17 cellular contexts compared by ENCODE assay signal in genomic region chr18:43934322-43935050, GRCh38.
A peak's percentile ranks its signal among the peaks of the same experiment; 100 is the strongest.
DNase-seq lines count a peak whose midpoint lies in the region; ATAC-seq, FAIRE-seq and TF ChIP-seq lines count a peak whose summit lies in the region.
"Had no signal": no experiment of that assay in that cellular context is flagged by ENCODE, and none has a peak within 500 bp of the region (broad histone marks: within the 10 kb centered on the region; RNA-seq: fewer than 3 reads in every experiment).

No MANE protein-coding gene starts in this region.

- no peak overlapping the region for H2AK5ac ChIP-seq in IMR-90 (ENCODE audit: low read depth, low read length)

- H3K36me3 Mint-ChIP-seq in astrocyte (ENCODE audit: low read depth, unreplicated experiment) (no peaks in the 10 kb centered on the region), mesothelial cell of epicardium (no peaks in the 10 kb centered on the region), HFFc6 (ENCODE audit: low read depth) (no peaks in the 10 kb centered on the region)
- H3K36me3 Mint-ChIP-seq: CD8-positive, alpha-beta memory T cell had no signal

- H3K9me3 Mint-ChIP-seq in astrocyte (ENCODE audit: unreplicated experiment) (no peaks in the 10 kb centered on the region), mesothelial cell of epicardium (peaks cover 3% of the 10 kb centered on the region), HFFc6 (peaks cover 16% of the 10 kb centered on the region)

- POLR2A ChIA-PET in IMR-90 (lab: Charles Lee; ENCODE audit: unreplicated experiment), result no interaction called here

- in situ Hi-C loops in IMR-90 (cut with MboI; ENCODE audit: low sequenced_read_pairs), result no loop called here

- H2AFZ ChIP-seq in IMR-90 (replicated peaks; ENCODE audit: low read length, poor library complexity) (no peak overlapping the region), astrocyte (ENCODE audit: low read depth, low read length) (no peak overlapping the region)

- peaks cover 4% of the 10 kb centered on the region for H3K4me1 Mint-ChIP-seq in astrocyte (ENCODE audit: low read depth, unreplicated experiment)
- H3K4me1 Mint-ChIP-seq in mesothelial cell of epicardium, result peaks cover 13% of the 10 kb centered on the region
- no peaks in the 10 kb centered on the region for H3K4me1 Mint-ChIP-seq in HFFc6 (ENCODE audit: low read depth)
- H3K4me1 Mint-ChIP-seq: CD8-positive, alpha-beta memory T cell had no signal

- H3K27ac ChIP-seq in IMR-90 (ENCODE audit: insufficient read depth, low read length) (peak overlapping the region; percentile 63; the same call in 1 of the 2 replicates), astrocyte (ENCODE audit: low read depth, low read length) (no peak overlapping the region), suprapubic skin (peak overlapping the region; percentile 54)

- TF ChIP-seq CTCF in IMR-90 (conservative IDR thresholded peaks at IDR 0.05; ENCODE audit: low read depth, low read length) (no peak), astrocyte (IDR thresholded peaks at IDR 0.05; ENCODE audit: insufficient read depth, low read depth, low read length) (no peak), mesothelial cell of epicardium (IDR thresholded peaks at IDR 0.05; ENCODE audit: unreplicated experiment) (no peak), suprapubic skin (IDR thresholded peaks at IDR 0.05) (no peak), HFFc6 (IDR thresholded peaks at IDR 0.05) (no peak)

- peak overlapping the region; percentile 58; the same call in 1 of the 2 replicates for H3K4me2 ChIP-seq in IMR-90 (ENCODE audit: low read depth, low read length)
- H3K4me2 ChIP-seq in astrocyte (ENCODE audit: low read length), result no peak overlapping the region

- H3K79me2 ChIP-seq in astrocyte (ENCODE audit: insufficient read depth, low read length), result no peaks in the 10 kb centered on the region

- dilution Hi-C loops in IMR-90 (cut with HindIII; ENCODE audit: low sequenced_read_pairs, unreplicated experiment), result no loop called here

- H3K9me1 ChIP-seq in IMR-90 (ENCODE audit: insufficient read depth, low read length), result no peaks in the 10 kb centered on the region

- H4K8ac ChIP-seq in IMR-90 (ENCODE audit: low read depth in 2 of 2, low read length in 2 of 2), result no peak overlapping the region

- H2BK20ac ChIP-seq in IMR-90 (ENCODE audit: low read depth, low read length), result no peak overlapping the region

- TF ChIP-seq EP300 in suprapubic skin (IDR thresholded peaks at IDR 0.05), result no peak

- no peak for FAIRE-seq in astrocyte (lab: Jason Lieb, UNC)
- FAIRE-seq: H1 had no signal

- intact Hi-C loops in IMR-90 (cut with micrococcal nuclease), result loop anchor here (10.0 kb wide), 1 partner anchor 270 kb away; no protein-coding TSS in a partner anchor

- no peaks in the 10 kb centered on the region for H3K79me1 ChIP-seq in IMR-90 (ENCODE audit: low read depth in 1 of 2, low read length in 2 of 2)

- no peak overlapping the region for H2AK9ac ChIP-seq in IMR-90 (replicated peaks; ENCODE audit: low read depth, low read length, poor library complexity)

- ATAC-seq in IMR-90 (ENCODE audit: low read depth) (peak; percentile 36), HG02763 (IDR thresholded peaks at IDR 0.05; ENCODE audit: unreplicated experiment) (no peak)
- ATAC-seq: Panc1 had no signal

- H3K4me3 Mint-ChIP-seq in astrocyte (ENCODE audit: unreplicated experiment), result no peak overlapping the region
- no peak overlapping the region for H3K4me3 Mint-ChIP-seq in mesothelial cell of epicardium
- H3K4me3 Mint-ChIP-seq in HFFc6, result no peak overlapping the region
- H3K4me3 Mint-ChIP-seq: CD8-positive, alpha-beta memory T cell had no signal

- H3K4me3 ChIP-seq in IMR-90 (ENCODE audit: insufficient read depth, low read depth, low read length), result no peak overlapping the region
- no peak overlapping the region for H3K4me3 ChIP-seq in astrocyte (ENCODE audit: insufficient read depth, low read depth, low read length)
- H3K4me3 ChIP-seq in suprapubic skin, result no peak overlapping the region

- H3K23ac ChIP-seq in IMR-90 (ENCODE audit: low read depth, low read length), result no peak overlapping the region

- H3K36me3 ChIP-seq in IMR-90 (ENCODE audit: control insufficient read depth, insufficient read depth, low read length) (no peaks in the 10 kb centered on the region), astrocyte (ENCODE audit: insufficient read depth, low read length) (no peaks in the 10 kb centered on the region), suprapubic skin (no peaks in the 10 kb centered on the region)
- H3K36me3 ChIP-seq: BE2C had no signal

- no peak overlapping the region for H3K56ac ChIP-seq in IMR-90 (ENCODE audit: extremely low read depth, insufficient read depth, low read length)

- H3K4ac ChIP-seq in IMR-90 (ENCODE audit: low read depth, low read length), result no peak overlapping the region

- peak overlapping the region; percentile 84; the same call in 1 of the 2 replicates for H3K18ac ChIP-seq in IMR-90 (ENCODE audit: low read depth, low read length)

- no peak overlapping the region for H2BK5ac ChIP-seq in IMR-90 (ENCODE audit: low read depth, low read length, poor library complexity, severe bottlenecking)

- TF ChIP-seq POLR2A in IMR-90 (IDR thresholded peaks at IDR 0.05; ENCODE audit: low read depth, low read length), result no peak
- TF ChIP-seq POLR2A in suprapubic skin (IDR thresholded peaks at IDR 0.05), result no peak

- H4K20me1 ChIP-seq in IMR-90 (ENCODE audit: insufficient read depth, low read length), result no peaks in the 10 kb centered on the region
- no peaks in the 10 kb centered on the region for H4K20me1 ChIP-seq in astrocyte (ENCODE audit: insufficient read depth, low read length)

- H2BK120ac ChIP-seq in IMR-90 (ENCODE audit: low read depth, low read length), result no peak overlapping the region

- no peak overlapping the region; the same call in 2 of the 3 replicates for H2BK15ac ChIP-seq in IMR-90 (ENCODE audit: low read depth, low read length)

- no CpG with 5 or more reads among the region's 5 CpGs for WGBS in IMR-90 (ENCODE audit: extremely low coverage in 2 of 2, insufficient read length in 1 of 2), 2 experiments
- WGBS in suprapubic skin, result 49% methylated on average over 5 of the region's 5 CpGs

- no peak overlapping the region; the same call in 1 of the 2 replicates for H4K5ac ChIP-seq in IMR-90 (ENCODE audit: low read depth, low read length)

- H4K91ac ChIP-seq in IMR-90 (ENCODE audit: insufficient read depth, low read depth, low read length), result no peak overlapping the region; the same call in 1 of the 2 replicates

- no peaks in the 10 kb centered on the region for H3K9me3 ChIP-seq in IMR-90 (ENCODE audit: control insufficient read depth, insufficient read depth, low read length)
- no peaks in the 10 kb centered on the region for H3K9me3 ChIP-seq in astrocyte (ENCODE audit: insufficient read depth, low read depth, low read length)
- no peaks in the 10 kb centered on the region for H3K9me3 ChIP-seq in suprapubic skin
- H3K9me3 ChIP-seq: BE2C had no signal

- H3K27me3 ChIP-seq in IMR-90 (ENCODE audit: control insufficient read depth, insufficient read depth, low read length) (no peaks in the 10 kb centered on the region), astrocyte (ENCODE audit: insufficient read depth, low read length) (no peaks in the 10 kb centered on the region), suprapubic skin (no peaks in the 10 kb centered on the region)
- H3K27me3 ChIP-seq: BE2C had no signal

- DNase-seq in IMR-90 (no peak), astrocyte (ENCODE audit: low read depth) (peak; percentile 48), mesothelial cell of epicardium (ENCODE audit: low spot score in 2 of 2, unreplicated experiment in 2 of 2) (no peak), suprapubic skin (ENCODE audit: low spot score in 2 of 2) (no peak), HFFc6 (no peak), HK-2 (ENCODE audit: unreplicated experiment) (no peak)
- DNase-seq: BE2C; CD8-positive, alpha-beta memory T cell; Karpas-422; NCI-H2029; NCI-H2171 treated with DMSO at 0.1 percent for 48 hours; NCI-H510A; NCI-H82; SHP77 had no signal

- no peak overlapping the region for H3K14ac ChIP-seq in IMR-90 (replicated peaks; ENCODE audit: low read depth, low read length)

- H3K27ac Mint-ChIP-seq in astrocyte (ENCODE audit: unreplicated experiment) (no peak overlapping the region), mesothelial cell of epicardium (peak overlapping the region; percentile 25), HFFc6 (no peak overlapping the region)
- H3K27ac Mint-ChIP-seq: CD8-positive, alpha-beta memory T cell had no signal

- BruUV-seq in IMR-90 (replicated peaks; lab: Mats Ljungman, UMichigan), result no TSS peak

- CTCF ChIA-PET in IMR-90 (lab: Yijun Ruan, JAX), result no interaction called here

- H3K27me3 Mint-ChIP-seq in astrocyte (ENCODE audit: low read depth, unreplicated experiment) (no peaks in the 10 kb centered on the region), mesothelial cell of epicardium (ENCODE audit: low read depth) (no peaks in the 10 kb centered on the region), HFFc6 (ENCODE audit: insufficient read depth) (peaks cover 1% of the 10 kb centered on the region; the same call in 1 of the 2 replicates)
- H3K27me3 Mint-ChIP-seq: CD8-positive, alpha-beta memory T cell had no signal

- H3K9ac ChIP-seq in IMR-90 (ENCODE audit: low read depth, low read length), result no peak overlapping the region
- no peak overlapping the region for H3K9ac ChIP-seq in astrocyte (ENCODE audit: low read length)

- peaks cover 5% of the 10 kb centered on the region; the same call in 1 of the 2 replicates for H3K4me1 ChIP-seq in IMR-90 (ENCODE audit: control insufficient read depth, insufficient read depth, low read length)
- no peaks in the 10 kb centered on the region for H3K4me1 ChIP-seq in astrocyte (ENCODE audit: insufficient read depth, low read length)
- peaks cover 4% of the 10 kb centered on the region for H3K4me1 ChIP-seq in suprapubic skin
- H3K4me1 ChIP-seq: BE2C had no signal

- TF ChIP-seq RAD21 in IMR-90 (IDR thresholded peaks at IDR 0.05; ENCODE audit: low read length), result no peak

TF ChIP-seq in IMR-90, 13 proteins besides CTCF, POLR2A, EP300 and RAD21 (continues in another document):
- TF ChIP-seq MAFK (IDR thresholded peaks at IDR 0.05; ENCODE audit: low read depth, low read length), result no peak
- no peak for TF ChIP-seq USF2 (IDR thresholded peaks at IDR 0.05; ENCODE audit: low read depth, low read length)
- TF ChIP-seq NFE2L2 (IDR thresholded peaks at IDR 0.05; ENCODE audit: low read depth, low read length), result no peak
- no peak for TF ChIP-seq CHD1 (IDR thresholded peaks at IDR 0.05; ENCODE audit: low read depth, low read length)
- TF ChIP-seq CEBPB (IDR thresholded peaks at IDR 0.05; ENCODE audit: low read depth, low read length), result no peak
- TF ChIP-seq RFX5 (IDR thresholded peaks at IDR 0.05; ENCODE audit: low read depth, low read length), result no peak
- TF ChIP-seq BHLHE40 (IDR thresholded peaks at IDR 0.05; ENCODE audit: low read depth, low read length), result no peak
- TF ChIP-seq RCOR1 (IDR thresholded peaks at IDR 0.05; ENCODE audit: insufficient replicate concordance, low read length), result no peak
